22 cellular contexts compared by ENCODE assay signal in the genomic region with DNA sequence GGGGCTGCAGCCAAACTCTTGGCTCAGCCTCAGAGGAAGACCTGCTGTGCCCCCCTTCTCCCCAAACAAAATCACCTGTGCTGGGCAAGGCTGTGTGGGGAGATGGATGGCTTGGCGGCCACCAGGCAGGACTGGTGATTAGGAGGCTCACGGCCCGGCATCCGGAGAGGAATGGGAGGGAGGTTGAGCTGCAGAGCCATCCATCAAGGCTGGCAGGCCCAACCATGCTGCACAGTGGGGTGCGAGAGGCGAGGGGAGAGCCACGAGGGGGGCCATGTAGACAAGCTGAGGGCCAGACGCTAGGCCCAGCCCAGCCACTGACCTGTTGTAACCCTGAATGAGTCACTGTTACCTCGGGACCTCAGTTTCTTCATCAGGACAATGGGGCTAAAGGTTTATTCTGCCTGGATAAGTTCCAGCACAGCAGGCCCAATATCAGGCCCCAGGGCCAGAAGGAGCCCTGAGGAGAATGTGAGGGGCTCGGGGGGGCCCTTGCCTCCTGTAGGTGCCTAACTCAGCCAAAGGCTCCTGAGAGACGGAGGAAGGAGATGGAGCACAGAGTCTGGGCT. TPM values are rescaled to one million over a fixed set of nuclear protein-coding genes. Genes with fewer than 3 reads are reported as not detected.
DNase-seq lines count a peak whose midpoint lies in the region; ATAC-seq, FAIRE-seq and TF ChIP-seq lines count a peak whose summit lies in the region.
"Had no signal": no experiment of that assay in that cellular context is flagged by ENCODE, and none has a peak within 500 bp of the region (broad histone marks: within the 10 kb centered on the region; RNA-seq: fewer than 3 reads in every experiment).

No MANE protein-coding gene starts in this region.

- H3K4me2 ChIP-seq in H1 (ENCODE audit: insufficient read depth in 1 of 2, low read depth in 2 of 2, low read length in 2 of 2), result no peak overlapping the region
- H3K4me2 ChIP-seq in neuronal stem cell (ENCODE audit: insufficient read depth, low read length, poor library complexity, severe bottlenecking), result no peak overlapping the region
- H3K4me2 ChIP-seq: BLaER1 had no signal

- H3K4me3 ChIP-seq in NT2/D1 (ENCODE audit: insufficient read length, low read depth) (no peak overlapping the region), H1 (ENCODE audit: extremely low read depth in 1 of 4, insufficient read depth in 2 of 4, low read depth in 3 of 4, low read length in 4 of 4) (no peak overlapping the region), neuronal stem cell (ENCODE audit: low read length in 2 of 2) (no peak overlapping the region), esophagus squamous epithelium (no peak overlapping the region)
- H3K4me3 ChIP-seq: BLaER1, GM12878, GM23248 had no signal

- H2BK5ac ChIP-seq in H1 (ENCODE audit: low read depth, low read length) (no peak overlapping the region), neuronal stem cell (ENCODE audit: low read length) (no peak overlapping the region)

- H3K18ac ChIP-seq in H1 (ENCODE audit: extremely low read depth, low read length), result no peak overlapping the region
- H3K18ac ChIP-seq in neuronal stem cell (ENCODE audit: low read length), result peak overlapping the region; percentile 38

- H3K79me2 ChIP-seq in H1 (ENCODE audit: control insufficient read depth in 1 of 2, insufficient read depth in 2 of 2, low read length in 2 of 2), result no peaks in the 10 kb centered on the region

- no peak overlapping the region for H4K91ac ChIP-seq in H1 (replicated peaks; ENCODE audit: insufficient read length, low read length)
- no peak overlapping the region for H4K91ac ChIP-seq in neuronal stem cell (ENCODE audit: low read depth, low read length, poor library complexity)

- H3K9me3 ChIP-seq in NT2/D1 (ENCODE audit: insufficient read depth, low read length) (no peaks in the 10 kb centered on the region), H1 (ENCODE audit: insufficient read depth in 2 of 2, low read depth in 1 of 2, low read length in 1 of 2) (no peaks in the 10 kb centered on the region), neuronal stem cell (replicated peaks in 1 of 2; ENCODE audit: control insufficient read depth in 2 of 2, insufficient read depth in 1 of 2, low read depth in 1 of 2, low read length in 2 of 2) (no peaks in the 10 kb centered on the region), esophagus squamous epithelium (no peaks in the 10 kb centered on the region)
- H3K9me3 ChIP-seq: BLaER1, Caco-2 had no signal

- ATAC-seq in HG03469 (IDR thresholded peaks at IDR 0.05; ENCODE audit: unreplicated experiment), result no peak
- ATAC-seq: CD8-positive, alpha-beta T cell; GM12878; HCT116 had no signal

- no peak overlapping the region for H3K4ac ChIP-seq in H1 (replicated peaks; ENCODE audit: insufficient read length, low read depth, low read length)
- H3K4ac ChIP-seq in neuronal stem cell (ENCODE audit: low read length), result no peak overlapping the region

- H3K27me3 ChIP-seq in NT2/D1 (ENCODE audit: insufficient read depth, insufficient read length), result no peaks in the 10 kb centered on the region
- H3K27me3 ChIP-seq in H1 (replicated peaks in 1 of 4; ENCODE audit: control insufficient read depth in 3 of 4, extremely low read depth in 1 of 4, insufficient read depth in 3 of 4, low read length in 3 of 4), result no peaks in the 10 kb centered on the region; a peak in 1 of 7 replicates
- peaks cover 0 to 18% (median 0%) of the 10 kb centered on the region in 3 experiments for H3K27me3 ChIP-seq in neuronal stem cell (ENCODE audit: control insufficient read depth in 3 of 3, insufficient read depth in 3 of 3, low read depth in 1 of 3, low read length in 3 of 3)
- H3K27me3 ChIP-seq in esophagus squamous epithelium, result peaks cover 0 to 30% (median 0%) of the 10 kb centered on the region in 4 donors
- H3K27me3 ChIP-seq: BLaER1 had no signal

- peaks cover 0 to 2% of the 10 kb centered on the region in 2 experiments for H4K20me1 ChIP-seq in H1 (replicated peaks in 1 of 2; ENCODE audit: control insufficient read depth in 1 of 2, insufficient read depth in 2 of 2, low read length in 2 of 2)
- H4K20me1 ChIP-seq: BLaER1 had no signal

- H2AFZ ChIP-seq in H1 (ENCODE audit: low read length), result no peak overlapping the region
- no peak overlapping the region for H2AFZ ChIP-seq in neuronal stem cell (ENCODE audit: low read length)
- H2AFZ ChIP-seq: GM23248 had no signal

- H3K36me3 ChIP-seq in NT2/D1 (ENCODE audit: insufficient read depth, insufficient read length, low read length) (no peaks in the 10 kb centered on the region), H1 (ENCODE audit: control insufficient read depth in 2 of 4, insufficient read depth in 4 of 4, low read length in 3 of 4) (no peaks in the 10 kb centered on the region), neuronal stem cell (replicated peaks in 1 of 2; ENCODE audit: control insufficient read depth in 2 of 2, insufficient read depth in 2 of 2, low read length in 2 of 2) (no peaks in the 10 kb centered on the region), esophagus squamous epithelium (no peaks in the 10 kb centered on the region)
- H3K36me3 ChIP-seq: BLaER1 had no signal

- peaks cover 15% of the 10 kb centered on the region for H3K4me1 ChIP-seq in NT2/D1 (ENCODE audit: insufficient read depth, insufficient read length)
- H3K4me1 ChIP-seq in H1 (replicated peaks in 1 of 4; ENCODE audit: control insufficient read depth in 3 of 4, insufficient read depth in 4 of 4, low read length in 3 of 4), result peaks cover 0 to 14% (median 7%) of the 10 kb centered on the region in 4 experiments; a peak in 5 of 7 replicates
- peaks cover 24% of the 10 kb centered on the region in 2 donors for H3K4me1 ChIP-seq in neuronal stem cell (ENCODE audit: control insufficient read depth in 2 of 2, insufficient read depth in 1 of 2, low read depth in 1 of 2, low read length in 2 of 2)
- no peaks in the 10 kb centered on the region for H3K4me1 ChIP-seq in esophagus squamous epithelium
- H3K4me1 ChIP-seq: Caco-2 had no signal

- CTCF ChIA-PET in H1 (lab: Charles Lee; ENCODE audit: partially characterized antibody), result interaction anchor here (1.5 to 39.6 kb wide), 5 partner anchors 12 to 66 kb away, joined by 4 to 624 read pairs (median 62); no protein-coding TSS in a partner anchor

- no peak overlapping the region for H2BK120ac ChIP-seq in H1 (replicated peaks; ENCODE audit: low read depth, low read length)
- no peak overlapping the region for H2BK120ac ChIP-seq in neuronal stem cell (ENCODE audit: low read depth, low read length)

- H3K9ac ChIP-seq in NT2/D1 (ENCODE audit: insufficient read length, low read depth) (peak overlapping the region; percentile 10), H1 (replicated peaks in 1 of 4; ENCODE audit: extremely low read depth in 1 of 4, low read depth in 3 of 4, low read length in 3 of 4) (no peak overlapping the region), neuronal stem cell (ENCODE audit: low read depth, low read length, poor library complexity) (no peak overlapping the region)
- H3K9ac ChIP-seq: BLaER1, GM23248 had no signal

- H3K56ac ChIP-seq in H1 (replicated peaks; ENCODE audit: insufficient read length, low read depth, low read length), result no peak overlapping the region

- intact Hi-C loops in esophagus squamous epithelium (cut with DNase I), result no loop called here

- no peak overlapping the region for H2BK20ac ChIP-seq in H1 (ENCODE audit: low read length)

- no peaks in the 10 kb centered on the region for H3K79me1 ChIP-seq in H1 (ENCODE audit: low read depth, low read length)
- H3K79me1 ChIP-seq in neuronal stem cell (ENCODE audit: low read depth, low read length), result no peaks in the 10 kb centered on the region

- POLR2A ChIA-PET in H1 (lab: Charles Lee; ENCODE audit: partially characterized antibody), result interaction anchor here (1.2 to 2.1 kb wide), 2 partner anchors 14 to 17 kb away, joined by 4 to 6 read pairs; no protein-coding TSS in a partner anchor

- H4K5ac ChIP-seq in H1 (ENCODE audit: insufficient read length, low read depth, low read length), result no peak overlapping the region

- TF ChIP-seq CTCF in H1 (IDR thresholded peaks at IDR 0.05; ENCODE audit: control extremely low read depth in 1 of 3, insufficient read depth in 1 of 3, low read depth in 1 of 3, low read length in 3 of 3) (no peak), esophagus squamous epithelium (IDR thresholded peaks at IDR 0.05) (no peak)

- TF ChIP-seq RAD21 in H1 (IDR thresholded peaks at IDR 0.05 in 1 of 2, conservative IDR thresholded peaks at IDR 0.05 in 1 of 2; ENCODE audit: low read depth in 2 of 2, low read length in 2 of 2), result no peak

- no peak for TF ChIP-seq POLR2A in H1 (IDR thresholded peaks at IDR 0.05; ENCODE audit: control extremely low read depth in 1 of 2, low read depth in 2 of 2, low read length in 2 of 2)
- TF ChIP-seq POLR2A in esophagus squamous epithelium (IDR thresholded peaks at IDR 0.05), result no peak

- H2BK15ac ChIP-seq in H1 (ENCODE audit: low read length), result 0 out of 2 replicates have a peak overlapping the region, but pooled peaks have one; percentile 5
- no peak overlapping the region for H2BK15ac ChIP-seq in neuronal stem cell (ENCODE audit: low read length)

- no peaks in the 10 kb centered on the region for H3K23me2 ChIP-seq in H1 (ENCODE audit: low read depth, low read length)

- H3K14ac ChIP-seq in H1 (ENCODE audit: insufficient read length), result no peak overlapping the region
- H3K14ac ChIP-seq in neuronal stem cell (ENCODE audit: low read length), result no peak overlapping the region

- no peak for TF ChIP-seq EP300 in H1 (IDR thresholded peaks at IDR 0.05; ENCODE audit: borderline replicate concordance in 1 of 2, low read depth in 2 of 2, low read length in 2 of 2)

- WGBS in H1 (ENCODE audit: extremely low coverage in 1 of 2, insufficient coverage in 1 of 2, insufficient read length in 1 of 2, insufficient replicate concordance in 2 of 2, low coverage in 1 of 2, low lambda C conversion rate in 2 of 2, missing lambda C conversion rate in 1 of 2), 2 experiments, result 72% methylated on average over 11 of the region's 11 CpGs; no CpG with 5 or more reads in 1 of the 2 experiments
- no CpG with 5 or more reads among the region's 11 CpGs for WGBS in neuronal stem cell (ENCODE audit: extremely low coverage in 2 of 2, insufficient read length in 2 of 2, insufficient replicate concordance in 1 of 2), 2 donors
- 50 to 79% methylated on average over 6 to 7 of the region's 11 CpGs for WGBS in esophagus squamous epithelium, 2 donors

- no peak for FAIRE-seq in H1 (lab: Jason Lieb, UNC)
- FAIRE-seq: A204.1, GM12878, GM19239 had no signal

- no peak overlapping the region for H2AK5ac ChIP-seq in H1 (ENCODE audit: low read depth, low read length)
- H2AK5ac ChIP-seq in neuronal stem cell (ENCODE audit: low read depth, low read length), result no peak overlapping the region

- no peak overlapping the region for H3K23ac ChIP-seq in H1 (ENCODE audit: insufficient read length)
- H3K23ac ChIP-seq in neuronal stem cell (ENCODE audit: low read depth, low read length, poor library complexity), result no peak overlapping the region

- no peak overlapping the region for H2BK12ac ChIP-seq in H1 (ENCODE audit: low read depth, low read length)
- H2BK12ac ChIP-seq in neuronal stem cell (ENCODE audit: low read length), result no peak overlapping the region

- H4K8ac ChIP-seq in H1 (ENCODE audit: extremely low read depth, insufficient read depth, low read length), result no peak overlapping the region; the same call in 1 of the 2 replicates
- H4K8ac ChIP-seq in neuronal stem cell (ENCODE audit: low read depth, low read length), result no peak overlapping the region

- peak; percentile 54 for DNase-seq in ELF-1 (ENCODE audit: low read depth, low spot score)
- no peak for DNase-seq in NT2/D1 (ENCODE audit: low read depth, low spot score)
- no peak for DNase-seq in H1 (ENCODE audit: low read depth in 1 of 2, low spot score in 2 of 2)
- DNase-seq in neuronal stem cell (ENCODE audit: low spot score), result no peak
- no peak for DNase-seq in activated CD4-positive, alpha-beta T cell treated with anti-CD3 and anti-CD28 coated beads, Interleukin-2, amount 50 U/mL, for 4 hours
- no peak for DNase-seq in esophagus squamous epithelium (lab: John Stamatoyannopoulos, UW)
- DNase-seq in NCI-H2107 (lab: John Stamatoyannopoulos, UW), result no peak
- DNase-seq: Caco-2; CD4-positive, CD25-positive, alpha-beta regulatory T cell; DMS153; DND-41; GDM1; GM23248; H9 had no signal

- H3K27ac ChIP-seq in H1 (ENCODE audit: low read depth, low read length) (no peak overlapping the region), neuronal stem cell (replicated peaks; ENCODE audit: low read length) (no peak overlapping the region), esophagus squamous epithelium (no peak overlapping the region)
- H3K27ac ChIP-seq: C4-2B, GM23248 had no signal

RNA-seq across cellular contexts. Expression of a gene that starts 18.2 kb away (rescaled TPM):
- 3.4 and 5.0 TPM in 2 replicates for total RNA-seq in H1 (2021; fragmentation: NEBNext Ultra II Directional; extraction: Animal tissue kit (Norgen Biotek cat#: 25700))
- 7.1 and 10.0 TPM in 2 replicates for polyA plus RNA-seq in H1 (2011; rRNA removed)
- 5.7 TPM for polyA plus RNA-seq in H1 (2011; cell fraction: cytosol; rRNA removed)
- 14.6 TPM for polyA plus RNA-seq in H1 (2011; cell fraction: nucleus; rRNA removed)
- 1.8 to 6.8 TPM (median 3.9 TPM) in 4 replicates for polyA plus RNA-seq in H1 (2012, experiment 1 of 2)
- polyA plus RNA-seq in H1 (2012, experiment 2 of 2), result 2.9 TPM
- 4.1 TPM for polyA plus RNA-seq in H1 (2013, experiment 1 of 2)
- 4.8 TPM for polyA plus RNA-seq in H1 (2013, experiment 2 of 2)
- 5.9 and 10.1 TPM in 2 replicates for polyA minus RNA-seq in H1 (2011; rRNA and poly(A)+ RNA removed)
- 2.1 TPM for polyA minus RNA-seq in H1 (2011; cell fraction: cytosol; rRNA and poly(A)+ RNA removed)
- 6.0 TPM for polyA minus RNA-seq in H1 (2011; cell fraction: nucleus; rRNA and poly(A)+ RNA removed)
- 1.7 TPM for polyA plus RNA-seq in neuronal stem cell (2013, experiment 1 of 2)
- 1.7 TPM for polyA plus RNA-seq in neuronal stem cell (2013, experiment 2 of 2)
- total RNA-seq in esophagus squamous epithelium, result 10 to 100 TPM in 3 of 4 donors, 1 to 10 TPM in 1; 5.6 to 38.3 (median 12.9) TPM
- polyA plus RNA-seq: CD4-positive, CD25-positive, alpha-beta regulatory T cell had no signal
